In genomic region chr14:81991998-81992397, GRCh38 we compare ENCODE assay signal across 15 cellular contexts.
A peak's percentile ranks its signal among the peaks of the same experiment; 100 is the strongest.
DNase-seq lines count a peak whose midpoint lies in the region; ATAC-seq and TF ChIP-seq lines count a peak whose summit lies in the region.
"Had no signal": no experiment of that assay in that cellular context is flagged by ENCODE, and none has a peak within 500 bp of the region (broad histone marks: within the 10 kb centered on the region; RNA-seq: fewer than 3 reads in every experiment).

No MANE protein-coding gene starts in this region.

- H3K4me3 Mint-ChIP-seq in glutamatergic neuron (ENCODE audit: unreplicated experiment), result no peak overlapping the region
- H3K4me3 Mint-ChIP-seq: activated T-cell treated with anti-CD3 and anti-CD28 coated beads, Interleukin-2, amount 50 U/mL, for 72 hours; CD4-positive, alpha-beta memory T cell had no signal

- H3K4me1 ChIP-seq in OCI-LY1 (ENCODE audit: insufficient read depth, low read length, severe bottlenecking) (no peaks in the 10 kb centered on the region), uterus (no peaks in the 10 kb centered on the region)

- TF ChIP-seq CTCF in AG10803 (conservative IDR thresholded peaks at IDR 0.05; ENCODE audit: low read length), result peak; percentile 13; the same call in 1 of the 2 replicates
- peak; percentile 41 for TF ChIP-seq CTCF in GM13977 (IDR thresholded peaks at IDR 0.05; ENCODE audit: extremely low read depth, insufficient read depth, missing control alignments)
- peak; percentile 36; the same call in 1 of the 2 replicates for TF ChIP-seq CTCF in OCI-LY1 (IDR thresholded peaks at IDR 0.05; ENCODE audit: low read length)
- TF ChIP-seq CTCF in glutamatergic neuron (IDR thresholded peaks at IDR 0.05; ENCODE audit: partially characterized antibody, unreplicated experiment), result peak; percentile 45
- no peak for TF ChIP-seq CTCF in uterus (IDR thresholded peaks at IDR 0.05)

- no peaks in the 10 kb centered on the region for H3K9me2 ChIP-seq in OCI-LY1 (ENCODE audit: low read depth, low read length)

- no peak for TF ChIP-seq POLR2A in uterus (IDR thresholded peaks at IDR 0.05)

- no peaks in the 10 kb centered on the region for H3K79me2 ChIP-seq in OCI-LY1 (ENCODE audit: insufficient read depth, low read length)

- H3K27me3 ChIP-seq in OCI-LY1 (ENCODE audit: insufficient read depth, low read length) (no peaks in the 10 kb centered on the region), uterus (no peaks in the 10 kb centered on the region)
- H3K27me3 ChIP-seq: neutrophil had no signal

- H3K9me3 ChIP-seq in OCI-LY1 (ENCODE audit: low read length), result no peaks in the 10 kb centered on the region
- H3K9me3 ChIP-seq in uterus, result no peaks in the 10 kb centered on the region
- H3K9me3 ChIP-seq: neutrophil had no signal

- H3K36me3 Mint-ChIP-seq in glutamatergic neuron (ENCODE audit: unreplicated experiment), result peaks cover 4% of the 10 kb centered on the region
- H3K36me3 Mint-ChIP-seq: CD4-positive, alpha-beta memory T cell had no signal

- H3K27me3 Mint-ChIP-seq in glutamatergic neuron (ENCODE audit: unreplicated experiment), result no peaks in the 10 kb centered on the region

- in situ Hi-C loops in GM13977 (cut with MboI; ENCODE audit: low pct_unique_long_range_greater_than_20kb, low sequenced_read_pairs, unreplicated experiment), result no loop called here

- H3K9ac ChIP-seq in OCI-LY1 (ENCODE audit: low read length), result no peak overlapping the region

- H3K4me1 Mint-ChIP-seq in glutamatergic neuron (ENCODE audit: low read depth, unreplicated experiment), result no peaks in the 10 kb centered on the region
- H3K4me1 Mint-ChIP-seq: CD4-positive, alpha-beta memory T cell had no signal

- no peaks in the 10 kb centered on the region for H3F3A ChIP-seq in OCI-LY1 (ENCODE audit: insufficient read depth, low read length)

- intact Hi-C loops in uterus (cut with DNase I; ENCODE audit: low total_unique reads), result no loop called here

- no peaks in the 10 kb centered on the region for H3K36me3 ChIP-seq in OCI-LY1 (ENCODE audit: insufficient read depth, low read length)
- no peaks in the 10 kb centered on the region for H3K36me3 ChIP-seq in uterus
- H3K36me3 ChIP-seq: neutrophil had no signal

- no peak for DNase-seq in AG10803 (ENCODE audit: low read depth)
- no peak for DNase-seq in GM13977 (ENCODE audit: low spot score)
- no peak for DNase-seq in glutamatergic neuron
- DNase-seq in effector CD8-positive, alpha-beta T cell (lab: John Stamatoyannopoulos, UW), result no peak
- no peak for DNase-seq in uterus
- DNase-seq in NCI-H2107 (lab: John Stamatoyannopoulos, UW), result no peak
- DNase-seq: CD4-positive, alpha-beta memory T cell; central memory CD4-positive, alpha-beta T cell; KG1; left ventricle myocardium superior; stimulated activated naive CD4-positive, alpha-beta T cell treated with Interleukin-2 at 50 U/mL for 16 hours had no signal

- H3K4me3 ChIP-seq in AG10803 (ENCODE audit: low read length) (no peak overlapping the region), OCI-LY1 (ENCODE audit: low read depth, low read length, poor library complexity, severe bottlenecking) (no peak overlapping the region), uterus (no peak overlapping the region)

- no peak overlapping the region for H3K27ac ChIP-seq in OCI-LY1 (ENCODE audit: low read depth, low read length, poor library complexity, severe bottlenecking)
- no peak overlapping the region for H3K27ac ChIP-seq in uterus
- H3K27ac ChIP-seq: neutrophil had no signal

- ATAC-seq in HG03045 (IDR thresholded peaks at IDR 0.05; ENCODE audit: unreplicated experiment), result no peak
- ATAC-seq: activated T-cell treated with anti-CD3 and anti-CD28 coated beads, Interleukin-2, amount 50 U/mL, for 72 hours; left ventricle myocardium superior had no signal

- H2AFZ ChIP-seq in OCI-LY1 (ENCODE audit: low read length), result no peak overlapping the region

- no peaks in the 10 kb centered on the region for H4K20me1 ChIP-seq in OCI-LY1 (ENCODE audit: insufficient read depth, low read length)

- H3K9me3 Mint-ChIP-seq in glutamatergic neuron (ENCODE audit: unreplicated experiment), result no peaks in the 10 kb centered on the region

- no peak overlapping the region for H3K27ac Mint-ChIP-seq in glutamatergic neuron (ENCODE audit: unreplicated experiment)
- H3K27ac Mint-ChIP-seq: activated T-cell treated with anti-CD3 and anti-CD28 coated beads, Interleukin-2, amount 50 U/mL, for 72 hours; CD4-positive, alpha-beta memory T cell had no signal

- no peak overlapping the region for H3K4me2 ChIP-seq in OCI-LY1 (ENCODE audit: low read length)

Comparison
In these comparisons a context has a peak if more than half of its experiments do, and no peak if none do; other contexts are left out.
1. CTCF ChIP-seq: peak in AG10803 (single experiment), GM13977 (single experiment), OCI-LY1 (single experiment) and glutamatergic neuron (single experiment); none in uterus (0 of 4).